In the genomic region with DNA sequence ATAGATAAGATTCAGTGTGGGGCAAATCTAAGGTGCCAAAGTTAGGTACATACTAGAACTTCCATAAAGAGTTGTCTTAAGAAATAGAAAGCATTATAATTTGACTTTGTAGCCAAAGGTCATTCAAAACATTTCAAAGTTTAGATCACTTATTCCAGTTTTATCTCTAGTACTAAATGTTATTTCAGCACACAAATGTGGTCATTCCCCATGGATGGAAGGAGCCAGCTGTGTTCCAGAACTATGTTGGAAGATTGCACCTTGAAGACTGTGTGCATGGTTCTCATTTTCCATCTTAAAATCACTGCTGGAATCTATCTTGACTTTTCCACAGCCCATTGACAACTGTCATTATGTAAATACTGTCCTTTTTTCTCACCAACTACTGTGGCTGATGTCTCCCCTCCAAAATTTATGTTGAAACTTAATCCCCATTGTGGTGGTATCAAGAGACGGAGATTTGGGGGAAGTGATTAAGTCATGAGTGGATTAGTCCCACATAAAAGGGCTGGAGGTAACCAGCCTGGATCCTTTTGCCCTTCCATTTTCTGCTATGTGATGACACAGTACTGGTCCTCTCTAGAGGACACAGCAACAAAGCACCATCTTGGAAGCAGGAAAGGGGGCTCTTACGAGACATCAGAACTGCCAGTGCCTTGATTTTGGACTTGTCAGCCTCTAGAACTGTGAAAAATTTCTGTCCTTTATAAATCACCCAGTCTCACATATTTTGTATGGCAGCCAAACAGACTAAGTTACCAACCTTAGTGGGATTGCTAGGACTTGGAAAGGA, we compare ENCODE assay signal across 10 cellular contexts. TPM values are rescaled to one million over a fixed set of nuclear protein-coding genes. Genes with fewer than 3 reads are reported as not detected.
DNase-seq lines count a peak whose midpoint lies in the region; ATAC-seq and TF ChIP-seq lines count a peak whose summit lies in the region.
"Had no signal": no experiment of that assay in that cellular context is flagged by ENCODE, and none has a peak within 500 bp of the region (broad histone marks: within the 10 kb centered on the region; RNA-seq: fewer than 3 reads in every experiment).

No MANE protein-coding gene starts in this region.

- CTCF ChIA-PET in naive thymus-derived CD4-positive, alpha-beta T cell (lab: Charles Lee) = interaction anchor here (0.8 to 2.3 kb wide), 7 partner anchors 17 to 276 kb away, joined by 3 to 19 read pairs (median 3); no protein-coding TSS in a partner anchor

- no peaks in the 10 kb centered on the region for H3K9me3 ChIP-seq in ascending aorta
- no peaks in the 10 kb centered on the region for H3K9me3 ChIP-seq in naive thymus-derived CD4-positive, alpha-beta T cell (ENCODE audit: control insufficient read depth in 2 of 3, low read length in 3 of 3)
- no peaks in the 10 kb centered on the region for H3K9me3 ChIP-seq in vagina

- H3K4me3 ChIP-seq in ascending aorta (peak overlapping the region in 1 of 2 donors; percentile 7), vagina (no peak overlapping the region)
- H3K4me3 ChIP-seq in naive thymus-derived CD4-positive, alpha-beta T cell (ENCODE audit: low read length) = no peak overlapping the region

- H3K4me1 ChIP-seq in ascending aorta (peaks cover 26 to 78% of the 10 kb centered on the region in 2 donors), vagina (peaks cover 99% of the 10 kb centered on the region)
- H3K4me1 ChIP-seq in naive thymus-derived CD4-positive, alpha-beta T cell (ENCODE audit: control insufficient read depth in 2 of 2, insufficient read depth in 2 of 2, low read length in 2 of 2) = peaks cover 95 to 99% of the 10 kb centered on the region in 2 donors

- intact Hi-C loops in ascending aorta (cut with DNase I) (no loop called here), vagina (cut with DNase I) (no loop called here)
- intact Hi-C loops in naive thymus-derived CD4-positive, alpha-beta T cell (cut with micrococcal nuclease) = loop anchor here (1.0 to 5.0 kb wide), 9 partner anchors 10 to 62 kb away; no protein-coding TSS in a partner anchor

- TF ChIP-seq POLR2A in vagina (IDR thresholded peaks at IDR 0.05) = no peak

- H3K27ac ChIP-seq in ascending aorta (peak overlapping the region; percentile 22 to 58), vagina (peak overlapping the region; percentile 31)
- H3K27ac ChIP-seq in naive thymus-derived CD4-positive, alpha-beta T cell (ENCODE audit: low read depth, low read length) = peak overlapping the region; percentile 68

- H3K4me3 Mint-ChIP-seq in activated naive CD4-positive, alpha-beta T cell treated with anti-CD3 and anti-CD28 coated beads, Interleukin-2, amount 50 U/mL, for 24 hours = peak overlapping the region; percentile 59
- H3K4me3 Mint-ChIP-seq in naive thymus-derived CD4-positive, alpha-beta T cell = peak overlapping the region; percentile 53 to 88 (median 72)

- H3K4me1 Mint-ChIP-seq in activated naive CD4-positive, alpha-beta T cell treated with anti-CD3 and anti-CD28 coated beads, Interleukin-2, amount 50 U/mL, for 24 hours = peaks cover 89% of the 10 kb centered on the region
- peaks cover 68 to 100% (median 92%) of the 10 kb centered on the region in 7 donors for H3K4me1 Mint-ChIP-seq in naive thymus-derived CD4-positive, alpha-beta T cell

- peaks cover 4 to 12% of the 10 kb centered on the region in 2 donors for H3K36me3 ChIP-seq in ascending aorta
- peaks cover 0 to 5% (median 0%) of the 10 kb centered on the region in 3 experiments for H3K36me3 ChIP-seq in naive thymus-derived CD4-positive, alpha-beta T cell (ENCODE audit: control insufficient read depth in 2 of 3, insufficient read depth in 3 of 3, low read length in 3 of 3)
- H3K36me3 ChIP-seq in vagina = no peaks in the 10 kb centered on the region

- peaks cover 49% of the 10 kb centered on the region for H3K36me3 Mint-ChIP-seq in activated naive CD4-positive, alpha-beta T cell treated with anti-CD3 and anti-CD28 coated beads, Interleukin-2, amount 50 U/mL, for 24 hours
- H3K36me3 Mint-ChIP-seq in naive thymus-derived CD4-positive, alpha-beta T cell = peaks cover 10 to 42% (median 35%) of the 10 kb centered on the region in 5 donors

- DNase-seq in activated naive CD4-positive, alpha-beta T cell treated with Interleukin-2 at 50 U/mL for 16 hours = no peak
- no peak for DNase-seq in ascending aorta (ENCODE audit: low spot score in 2 of 2)
- DNase-seq in naive thymus-derived CD4-positive, alpha-beta T cell = no peak
- DNase-seq in vagina (ENCODE audit: extremely low spot score in 2 of 2) = no peak
- DNase-seq in NAMALWA (ENCODE audit: low spot score) = no peak
- DNase-seq in GDM1 (lab: John Stamatoyannopoulos, UW) = no peak
- DNase-seq: activated gamma-delta T cell, NCI-H2107 had no signal

- H3K27me3 ChIP-seq in ascending aorta (no peaks in the 10 kb centered on the region), vagina (no peaks in the 10 kb centered on the region)
- H3K27me3 ChIP-seq in naive thymus-derived CD4-positive, alpha-beta T cell (ENCODE audit: control insufficient read depth in 2 of 2, insufficient read depth in 2 of 2, low read length in 2 of 2) = no peaks in the 10 kb centered on the region

- no peaks in the 10 kb centered on the region for H3K27me3 Mint-ChIP-seq in activated naive CD4-positive, alpha-beta T cell treated with anti-CD3 and anti-CD28 coated beads, Interleukin-2, amount 50 U/mL, for 24 hours
- no peaks in the 10 kb centered on the region for H3K27me3 Mint-ChIP-seq in naive thymus-derived CD4-positive, alpha-beta T cell

- POLR2A ChIA-PET in naive thymus-derived CD4-positive, alpha-beta T cell (lab: Charles Lee) = interaction anchor here (0.8 to 33.4 kb wide), 8 partner anchors 13 to 276 kb away, joined by 3 to 853 read pairs (median 14); a partner anchor contains a TSS

- H3K27ac Mint-ChIP-seq in activated naive CD4-positive, alpha-beta T cell treated with anti-CD3 and anti-CD28 coated beads, Interleukin-2, amount 50 U/mL, for 24 hours = peak overlapping the region; percentile 99
- peak overlapping the region; percentile 84 to 98 (median 96) for H3K27ac Mint-ChIP-seq in naive thymus-derived CD4-positive, alpha-beta T cell

- TF ChIP-seq CTCF in ascending aorta (IDR thresholded peaks at IDR 0.05) = no peak
- no peak for TF ChIP-seq CTCF in vagina (IDR thresholded peaks at IDR 0.05)

- no peak for ATAC-seq in naive thymus-derived CD4-positive, alpha-beta T cell
- no peak for ATAC-seq in GM18520 (IDR thresholded peaks at IDR 0.05; ENCODE audit: unreplicated experiment)

- no peaks in the 10 kb centered on the region for H3K9me3 Mint-ChIP-seq in activated naive CD4-positive, alpha-beta T cell treated with anti-CD3 and anti-CD28 coated beads, Interleukin-2, amount 50 U/mL, for 24 hours
- H3K9me3 Mint-ChIP-seq in naive thymus-derived CD4-positive, alpha-beta T cell = peaks cover 0 to 1% (median 0%) of the 10 kb centered on the region in 11 donors

RNA-seq across cellular contexts. Expression of a gene that starts 24.0 kb away (rescaled TPM):
- total RNA-seq in ascending aorta (343 TPM), vagina (176 TPM)
- 100 to 1,000 TPM in 4 of 5 experiments, 10 to 100 TPM in 1; 63.0 to 171 (median 155) TPM for total RNA-seq in naive thymus-derived CD4-positive, alpha-beta T cell
- 100 to 1,000 TPM; 150 to 263 TPM for polyA plus RNA-seq in naive thymus-derived CD4-positive, alpha-beta T cell

Comparison
In these comparisons a context has a peak if more than half of its experiments do, and no peak if none do; other contexts are left out.
1. intact Hi-C loops: an anchor here in naive thymus-derived CD4-positive, alpha-beta T cell (1.0 to 5.0 kb wide); none called in ascending aorta and vagina.